ENCODE assay signal across 15 cellular contexts in genomic region chr6:158095031-158095430, GRCh38.
DNase-seq lines count a peak whose midpoint lies in the region; TF ChIP-seq lines count a peak whose summit lies in the region.
"Had no signal": no experiment of that assay in that cellular context is flagged by ENCODE, and none has a peak within 500 bp of the region (broad histone marks: within the 10 kb centered on the region; RNA-seq: fewer than 3 reads in every experiment).

No MANE protein-coding gene starts in this region.

- no peaks in the 10 kb centered on the region for H3K79me2 ChIP-seq in mammary epithelial cell (ENCODE audit: insufficient read depth, low read length)

- in situ Hi-C loops in mammary epithelial cell (cut with MboI; ENCODE audit: low sequenced_read_pairs in 2 of 2), result no loop called here

- TF ChIP-seq POLR2A in NB4 (IDR thresholded peaks at IDR 0.05; ENCODE audit: extremely low read depth, insufficient read length), result no peak

- WGBS in mammary epithelial cell (ENCODE audit: low coverage, missing lambda C conversion rate), result 56% methylated on average over 1 of the region's 6 CpGs

- no peaks in the 10 kb centered on the region for H3K4me1 Mint-ChIP-seq in Calu3 (ENCODE audit: low read depth, unreplicated experiment)

- BruUV-seq in mammary epithelial cell (replicated peaks; lab: Mats Ljungman, UMichigan) (no TSS peak), Calu3 (replicated peaks; lab: Mats Ljungman, UMichigan) (no TSS peak)

- H3K9ac ChIP-seq in mammary epithelial cell (ENCODE audit: insufficient read depth, low read length), result no peak overlapping the region
- H3K9ac ChIP-seq: BLaER1 treated with 17β-estradiol and CSF1 and Interleukin-3, amounts not matched to agents 10 nM and 100 nM had no signal

- H3K27ac Mint-ChIP-seq in Calu3 (ENCODE audit: unreplicated experiment), result no peak overlapping the region

- TF ChIP-seq CTCF in HL-60 (IDR thresholded peaks at IDR 0.05; ENCODE audit: insufficient read depth, low read length) (no peak), NB4 (IDR thresholded peaks at IDR 0.05; ENCODE audit: low read depth, low read length) (no peak), mammary epithelial cell (conservative IDR thresholded peaks at IDR 0.05 in 1 of 2, IDR thresholded peaks at IDR 0.05 in 1 of 2; ENCODE audit: extremely low read depth in 1 of 2, insufficient read depth in 1 of 2, low read depth in 1 of 2, low read length in 2 of 2) (no peak), Calu3 (IDR thresholded peaks at IDR 0.05; ENCODE audit: unreplicated experiment) (no peak)

- H3K4me3 ChIP-seq in HL-60 (replicated peaks; ENCODE audit: insufficient read depth, low read length) (no peak overlapping the region), NB4 (ENCODE audit: low read depth, low read length) (no peak overlapping the region), mammary epithelial cell (replicated peaks in 1 of 3; ENCODE audit: insufficient read depth in 1 of 3, low read depth in 2 of 3, low read length in 3 of 3) (no peak overlapping the region)
- H3K4me3 ChIP-seq: BLaER1 treated with 17β-estradiol and CSF1 and Interleukin-3, amounts not matched to agents 10 nM and 100 nM; Peyer's patch; SJCRH30 had no signal

- peaks cover 45% of the 10 kb centered on the region for H3K36me3 Mint-ChIP-seq in Calu3 (ENCODE audit: insufficient read depth, unreplicated experiment)

- H2AFZ ChIP-seq in mammary epithelial cell (ENCODE audit: low read depth, low read length), result no peak overlapping the region

- H3K27me3 ChIP-seq in HL-60 (ENCODE audit: insufficient read depth, poor library complexity, severe bottlenecking), result no peaks in the 10 kb centered on the region
- no peaks in the 10 kb centered on the region for H3K27me3 ChIP-seq in mammary epithelial cell (ENCODE audit: insufficient read depth, low read length)
- H3K27me3 ChIP-seq: BLaER1 treated with 17β-estradiol and CSF1 and Interleukin-3, amounts not matched to agents 10 nM and 100 nM; Peyer's patch; SJCRH30 had no signal

- no peaks in the 10 kb centered on the region for H3K4me1 ChIP-seq in mammary epithelial cell (ENCODE audit: insufficient read depth, low read length)
- H3K4me1 ChIP-seq: Peyer's patch, SJCRH30 had no signal

- H3K36me3 ChIP-seq in mammary epithelial cell (ENCODE audit: insufficient read depth, low read length), result peaks cover 17% of the 10 kb centered on the region

- no peaks in the 10 kb centered on the region for H3K9me3 ChIP-seq in mammary epithelial cell (replicated peaks; ENCODE audit: insufficient read depth, low read length)
- H3K9me3 ChIP-seq: BLaER1 treated with 17β-estradiol and CSF1 and Interleukin-3, amounts not matched to agents 10 nM and 100 nM; Peyer's patch; SJCRH30 had no signal

- DNase-seq in HL-60 (ENCODE audit: low read depth in 1 of 2, low spot score in 1 of 2) (peak; percentile 50 to 70), NB4 (ENCODE audit: low read depth) (peak; percentile 53), mammary epithelial cell (peak; percentile 40), posterior vena cava (ENCODE audit: low spot score) (peak; percentile 25), NCI-H1417 (lab: John Stamatoyannopoulos, UW) (no peak), DMS79 (lab: John Stamatoyannopoulos, UW) (no peak), Calu3 (no peak)
- DNase-seq: DMS153, Karpas-422, NCI-H1694, NCI-H345, NCI-H69, Peyer's patch, SJCRH30 had no signal

- no peak overlapping the region for H3K4me3 Mint-ChIP-seq in Calu3 (ENCODE audit: low read depth, unreplicated experiment)

- intact Hi-C loops in mammary epithelial cell (cut with micrococcal nuclease), result no loop called here
- intact Hi-C loops in posterior vena cava (cut with DNase I), result no loop called here
- intact Hi-C loops in Calu3 (cut with micrococcal nuclease; ENCODE audit: unreplicated experiment), result no loop called here

- no peak overlapping the region for H3K4me2 ChIP-seq in mammary epithelial cell (ENCODE audit: insufficient read depth, low read depth, low read length)

- dilution Hi-C loops in mammary epithelial cell (cut with HindIII; ENCODE audit: low sequenced_read_pairs), result no loop called here

- no peaks in the 10 kb centered on the region for H4K20me1 ChIP-seq in mammary epithelial cell (ENCODE audit: insufficient read depth, low read length)
- H4K20me1 ChIP-seq: BLaER1 treated with 17β-estradiol and CSF1 and Interleukin-3, amounts not matched to agents 10 nM and 100 nM had no signal

- CTCF ChIA-PET in mammary epithelial cell (lab: Charles Lee; ENCODE audit: low non-redundant PET) (no interaction called here), Calu3 (lab: Charles Lee) (no interaction called here)

- no peaks in the 10 kb centered on the region for H3K9me3 Mint-ChIP-seq in Calu3 (ENCODE audit: low read depth, unreplicated experiment)

- H3K27me3 Mint-ChIP-seq in Calu3 (ENCODE audit: unreplicated experiment), result no peaks in the 10 kb centered on the region

- H3K27ac ChIP-seq in HL-60 (replicated peaks) (peak overlapping the region; percentile 47), mammary epithelial cell (ENCODE audit: insufficient read depth, low read depth, low read length) (no peak overlapping the region)
- H3K27ac ChIP-seq: BLaER1 treated with 17β-estradiol and CSF1 and Interleukin-3, amounts not matched to agents 10 nM and 100 nM; Peyer's patch; SJCRH30 had no signal

Comparison
In these comparisons a context has a peak if more than half of its experiments do, and no peak if none do; other contexts are left out.
1. DNase-seq: peak in HL-60 (2 of 2), NB4 (single experiment), mammary epithelial cell (single experiment) and posterior vena cava (single experiment); none in NCI-H1417 (0 of 3), DMS79 (single experiment) and Calu3 (single experiment).